ENCODE assay signal across 8 cellular contexts in the genomic region with DNA sequence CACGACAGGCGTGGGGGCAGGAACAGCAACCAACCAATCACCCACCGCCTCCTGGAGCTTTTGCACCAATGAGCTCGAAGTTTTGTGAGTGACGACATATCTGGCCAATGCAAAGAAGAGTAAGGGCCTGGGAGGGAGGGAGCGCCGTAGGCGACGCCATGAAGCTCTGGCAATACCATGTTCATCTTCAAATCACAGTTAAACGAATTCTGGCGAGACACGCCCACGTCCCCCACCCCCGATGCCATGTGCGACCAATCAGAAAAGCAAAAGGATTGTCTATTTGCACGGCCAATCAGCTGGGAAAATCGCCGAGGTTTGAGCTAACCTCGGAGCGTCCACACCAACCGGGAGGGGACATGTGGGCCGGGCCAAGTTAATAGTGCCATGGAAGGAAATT. TPM values are rescaled to one million over a fixed set of nuclear protein-coding genes. Genes with fewer than 3 reads are reported as not detected.
A peak's percentile ranks its signal among the peaks of the same experiment; 100 is the strongest.
DNase-seq lines count a peak whose midpoint lies in the region; ATAC-seq and TF ChIP-seq lines count a peak whose summit lies in the region.
"Not testable (repeated sequence)": the region's sequence is repeated elsewhere in the genome, so short reads cannot be mapped to it uniquely, and the experiment has no call there.

A gene (minus strand): TSS at position 12 of the 400 bp plus-strand sequence. CDS start 3,369 bp downstream, outside the sequence.

- H3K4me2 ChIP-seq in neural cell (ENCODE audit: low read length) = not testable (repeated sequence)

- peak within 1 kb of the TSS; percentile 33 for H3K27ac ChIP-seq in CD4-positive, CD25-positive, alpha-beta regulatory T cell (ENCODE audit: insufficient read depth, low read length, poor library complexity, severe bottlenecking)
- H3K27ac ChIP-seq in neural cell (ENCODE audit: low read length) = not testable (repeated sequence)

- H3K9me3 ChIP-seq in CD4-positive, CD25-positive, alpha-beta regulatory T cell (ENCODE audit: control insufficient read depth in 2 of 2, low read length in 2 of 2); neural cell (ENCODE audit: low read length): not testable (repeated sequence)

- not testable (repeated sequence) for H3K4me1 ChIP-seq in CD4-positive, CD25-positive, alpha-beta regulatory T cell (ENCODE audit: control insufficient read depth, insufficient read depth, low read length, poor library complexity, severe bottlenecking)

- H3K79me2 ChIP-seq in neural cell (replicated peaks; ENCODE audit: insufficient read depth, low read length) = not testable (repeated sequence)

- not testable (repeated sequence) for H3K9me2 ChIP-seq in neural cell (ENCODE audit: insufficient read depth, low read length)

- H2AFZ ChIP-seq in neural cell (ENCODE audit: low read depth, low read length) = not testable (repeated sequence)

- not testable (repeated sequence) for H3K4me1 Mint-ChIP-seq in CD4-positive, CD25-positive, alpha-beta regulatory T cell; activated T-helper 1 cell treated with anti-CD3 and anti-CD28 coated beads, Interleukin-12 subunit alpha, Interleukin-12 subunit beta, Interleukin-2, Interleukin-4 antibody, amounts not matched to agents 30 ng/mL and 10 ng/mL and 1 ng/mL, durations not matched to agents 14 hours and 24 hours and 36 hours (ENCODE audit: low read depth)

- not testable (repeated sequence) for H3K9ac ChIP-seq in neural cell (ENCODE audit: low read length)

- not testable (repeated sequence) for H3K36me3 ChIP-seq in CD4-positive, CD25-positive, alpha-beta regulatory T cell (ENCODE audit: control insufficient read depth, insufficient read depth, low read length); neural cell (ENCODE audit: insufficient read depth, low read length)

- H3F3A ChIP-seq in neural cell (ENCODE audit: insufficient read depth, low read length, poor library complexity, severe bottlenecking) = not testable (repeated sequence)

- intact Hi-C loops in activated T-helper 1 cell treated with anti-CD3 and anti-CD28 coated beads, Interleukin-12 subunit alpha, Interleukin-12 subunit beta, Interleukin-2, Interleukin-4 antibody, amounts not matched to agents 30 ng/mL and 10 ng/mL and 1 ng/mL, durations not matched to agents 14 hours and 24 hours and 36 hours (cut with micrococcal nuclease) = not testable (repeated sequence)

- H3K36me3 Mint-ChIP-seq in CD4-positive, CD25-positive, alpha-beta regulatory T cell; activated T-helper 1 cell treated with anti-CD3 and anti-CD28 coated beads, Interleukin-12 subunit alpha, Interleukin-12 subunit beta, Interleukin-2, Interleukin-4 antibody, amounts not matched to agents 30 ng/mL and 10 ng/mL and 1 ng/mL, durations not matched to agents 14 hours and 24 hours and 36 hours (ENCODE audit: low read depth): not testable (repeated sequence)

- H4K20me1 ChIP-seq in neural cell (ENCODE audit: insufficient read depth) = not testable (repeated sequence)

- not testable (repeated sequence) for TF ChIP-seq EP300 in neural cell (conservative IDR thresholded peaks at IDR 0.05; ENCODE audit: poor library complexity, severe bottlenecking)

- H3K27me3 ChIP-seq in CD4-positive, CD25-positive, alpha-beta regulatory T cell (ENCODE audit: control insufficient read depth, insufficient read depth, low read length); neural cell (ENCODE audit: insufficient read depth, low read depth, low read length): not testable (repeated sequence)

- peak within 1 kb of the TSS in 2 of 4 donors; percentile 49 to 68 for H3K4me3 Mint-ChIP-seq in CD4-positive, CD25-positive, alpha-beta regulatory T cell
- not testable (repeated sequence) for H3K4me3 Mint-ChIP-seq in activated T-helper 1 cell treated with anti-CD3 and anti-CD28 coated beads, Interleukin-12 subunit alpha, Interleukin-12 subunit beta, Interleukin-2, Interleukin-4 antibody, amounts not matched to agents 30 ng/mL and 10 ng/mL and 1 ng/mL, durations not matched to agents 14 hours and 24 hours and 36 hours

- TF ChIP-seq CTCF in neural cell (IDR thresholded peaks at IDR 0.05; ENCODE audit: poor library complexity, severe bottlenecking) = not testable (repeated sequence)

- peak; percentile 97 for ATAC-seq in CD4-positive, CD25-positive, alpha-beta regulatory T cell (ENCODE audit: low read depth in 2 of 2)
- ATAC-seq in GM21360 (IDR thresholded peaks at IDR 0.05; ENCODE audit: unreplicated experiment) (peak; percentile 88), HG03095 (IDR thresholded peaks at IDR 0.05; ENCODE audit: unreplicated experiment) (peak; percentile 84), esophagus mucosa (peak; percentile 100)

- peak in 2 of 3 donors; percentile 80 to 92 for DNase-seq in CD4-positive, CD25-positive, alpha-beta regulatory T cell
- peak in 4 of 5 donors; percentile 67 to 89 (median 72) for DNase-seq in T-helper 1 cell
- peak; percentile 83 for DNase-seq in activated T-helper 1 cell treated with anti-CD3 and anti-CD28 coated beads, Interleukin-12 subunit alpha, Interleukin-12 subunit beta, Interleukin-2, Interleukin-4 antibody, amounts not matched to agents 30 ng/mL and 10 ng/mL and 1 ng/mL, durations not matched to agents 14 hours and 24 hours and 36 hours (ENCODE audit: low spot score)
- peak; percentile 48 to 92 for DNase-seq in stimulated activated CD8-positive, alpha-beta memory T cell treated with anti-CD3 and anti-CD28 coated beads, Interleukin-15, amount 100 ng/mL, for 4 hours (ENCODE audit: low read depth in 2 of 2)

- H3K27ac Mint-ChIP-seq in CD4-positive, CD25-positive, alpha-beta regulatory T cell; activated T-helper 1 cell treated with anti-CD3 and anti-CD28 coated beads, Interleukin-12 subunit alpha, Interleukin-12 subunit beta, Interleukin-2, Interleukin-4 antibody, amounts not matched to agents 30 ng/mL and 10 ng/mL and 1 ng/mL, durations not matched to agents 14 hours and 24 hours and 36 hours: not testable (repeated sequence)

- H3K27me3 Mint-ChIP-seq in CD4-positive, CD25-positive, alpha-beta regulatory T cell; activated T-helper 1 cell treated with anti-CD3 and anti-CD28 coated beads, Interleukin-12 subunit alpha, Interleukin-12 subunit beta, Interleukin-2, Interleukin-4 antibody, amounts not matched to agents 30 ng/mL and 10 ng/mL and 1 ng/mL, durations not matched to agents 14 hours and 24 hours and 36 hours (ENCODE audit: insufficient read depth): not testable (repeated sequence)

- not testable (repeated sequence) for H3K4me3 ChIP-seq in CD4-positive, CD25-positive, alpha-beta regulatory T cell (ENCODE audit: low read depth, low read length); neural cell (ENCODE audit: low read length)

- H3K9me3 Mint-ChIP-seq in CD4-positive, CD25-positive, alpha-beta regulatory T cell; activated T-helper 1 cell treated with anti-CD3 and anti-CD28 coated beads, Interleukin-12 subunit alpha, Interleukin-12 subunit beta, Interleukin-2, Interleukin-4 antibody, amounts not matched to agents 30 ng/mL and 10 ng/mL and 1 ng/mL, durations not matched to agents 14 hours and 24 hours and 36 hours: not testable (repeated sequence)

- not testable (repeated sequence) for TF ChIP-seq RAD21 in neural cell (conservative IDR thresholded peaks at IDR 0.05)

RNA-seq across cellular contexts. Expression of the gene that starts here (rescaled TPM):
- 24.1 TPM for total RNA-seq in CD4-positive, CD25-positive, alpha-beta regulatory T cell
- 10 to 100 TPM; 17.6 to 34.4 (median 20.6) TPM for polyA plus RNA-seq in CD4-positive, CD25-positive, alpha-beta regulatory T cell
- 16.3 and 18.8 TPM in 2 replicates for total RNA-seq in activated T-helper 1 cell treated with anti-CD3 and anti-CD28 coated beads, Interleukin-12 subunit alpha, Interleukin-12 subunit beta, Interleukin-2, Interleukin-4 antibody, amounts not matched to agents 30 ng/mL and 10 ng/mL and 1 ng/mL, durations not matched to agents 14 hours and 24 hours and 36 hours
- 6.6 TPM for total RNA-seq in esophagus mucosa
- 24.2 and 28.2 TPM in 2 replicates for polyA plus RNA-seq in neural cell
- polyA minus RNA-seq in neural cell = 11.0 and 13.8 TPM in 2 replicates
